ENCODE assay signal across 8 cellular contexts in genomic region chr6:10528170-10528981, GRCh38. TPM values are rescaled to one million over a fixed set of nuclear protein-coding genes. Genes with fewer than 3 reads are reported as not detected.
DNase-seq lines count a peak whose midpoint lies in the region; ATAC-seq and TF ChIP-seq lines count a peak whose summit lies in the region.

No MANE protein-coding gene starts in this region.

- peaks cover 2% of the 10 kb centered on the region for H3K27me3 Mint-ChIP-seq in activated naive CD8-positive, alpha-beta T cell

- H3K36me3 ChIP-seq in ACC112 (ENCODE audit: insufficient read depth, low read length) = no peaks in the 10 kb centered on the region
- no peaks in the 10 kb centered on the region for H3K36me3 ChIP-seq in suprapubic skin

- H3K36me3 Mint-ChIP-seq in activated naive CD8-positive, alpha-beta T cell = peaks cover 7% of the 10 kb centered on the region

- H3K4me3 ChIP-seq in ACC112 (ENCODE audit: low read depth, low read length) (peak overlapping the region; percentile 72), suprapubic skin (peak overlapping the region; percentile 42)

- peaks cover 52% of the 10 kb centered on the region for H3K4me1 Mint-ChIP-seq in activated naive CD8-positive, alpha-beta T cell (ENCODE audit: low read depth)

- H3K4me1 ChIP-seq in ACC112 (ENCODE audit: control insufficient read depth, insufficient read depth, low read length, unreplicated experiment) (peaks cover 3% of the 10 kb centered on the region), suprapubic skin (peaks cover 7% of the 10 kb centered on the region)

- H3K27ac Mint-ChIP-seq in activated naive CD8-positive, alpha-beta T cell = peak overlapping the region; percentile 85

- no peaks in the 10 kb centered on the region for H3K9me3 ChIP-seq in suprapubic skin

- H3K4me3 Mint-ChIP-seq in activated naive CD8-positive, alpha-beta T cell = peak overlapping the region; percentile 93

- TF ChIP-seq EP300 in suprapubic skin (IDR thresholded peaks at IDR 0.05) = no peak

- H2AFZ ChIP-seq in ACC112 (ENCODE audit: low read length, unreplicated experiment) = peak overlapping the region; percentile 77

- WGBS in suprapubic skin = 41% methylated on average over 11 of the region's 11 CpGs

- H3K27me3 ChIP-seq in ACC112 (ENCODE audit: insufficient read depth, low read length) (no peaks in the 10 kb centered on the region), suprapubic skin (no peaks in the 10 kb centered on the region)

- peak overlapping the region; percentile 38 for H3K27ac ChIP-seq in ACC112 (ENCODE audit: low read depth, low read length)
- H3K27ac ChIP-seq in suprapubic skin = peak overlapping the region; percentile 71

- ATAC-seq in GM18520 (IDR thresholded peaks at IDR 0.05; ENCODE audit: unreplicated experiment) = peak; percentile 62
- ATAC-seq in HG02943 (IDR thresholded peaks at IDR 0.05; ENCODE audit: low read depth, unreplicated experiment) = peak; percentile 49

- H3K79me2 ChIP-seq in ACC112 (ENCODE audit: control insufficient read depth, insufficient read depth, low read length, unreplicated experiment) = no peaks in the 10 kb centered on the region

- TF ChIP-seq CTCF in suprapubic skin (IDR thresholded peaks at IDR 0.05) = no peak

- DNase-seq in NCI-H69 (lab: John Stamatoyannopoulos, UW) (peak; percentile 83), kidney glomerular epithelial cell (lab: John Stamatoyannopoulos, UW) (peak; percentile 60), suprapubic skin (ENCODE audit: low spot score in 2 of 2) (no peak), putamen (ENCODE audit: low spot score) (no peak)

- TF ChIP-seq POLR2A in suprapubic skin (IDR thresholded peaks at IDR 0.05) = no peak

- H3K9me3 Mint-ChIP-seq in activated naive CD8-positive, alpha-beta T cell (ENCODE audit: low read depth) = no peaks in the 10 kb centered on the region

RNA-seq across cellular contexts. Expression of gene GCNT2, which starts 7.2 kb away (rescaled TPM):
- 10 to 100 TPM in 3 of 4 donors, 1 to 10 TPM in 1; 8.0 to 37.4 (median 14.4) TPM for total RNA-seq in suprapubic skin

Comparison
In these comparisons a context has a peak if more than half of its experiments do, and no peak if none do; other contexts are left out.
1. DNase-seq: peak in NCI-H69 (single experiment) and kidney glomerular epithelial cell (single experiment); none in suprapubic skin (0 of 2) and putamen (single experiment).